Comparison of ENCODE assay signal across 36 cellular contexts in the genomic region with DNA sequence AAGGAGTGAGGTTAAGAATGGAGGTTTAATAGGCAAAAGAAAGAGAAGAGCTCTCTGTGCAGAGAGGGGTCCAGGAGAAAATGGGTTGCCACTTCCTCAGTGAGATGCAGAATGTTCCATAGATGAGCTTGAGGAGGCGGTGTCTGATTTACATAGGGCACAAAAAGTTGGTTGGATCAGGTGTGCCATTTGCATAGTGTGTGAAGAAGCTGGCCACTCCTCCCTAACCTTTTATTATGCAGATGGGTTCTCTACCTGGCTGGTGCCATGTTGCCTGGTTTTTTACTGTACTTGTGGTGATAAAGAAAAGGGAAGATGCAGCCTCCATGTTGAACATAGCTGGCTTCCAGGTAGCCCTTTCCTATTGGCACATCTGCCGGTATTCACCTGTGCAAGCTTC. TPM values are rescaled to one million over a fixed set of nuclear protein-coding genes. Genes with fewer than 3 reads are reported as not detected.
"Had no signal": no experiment of that assay in that cellular context is flagged by ENCODE, and none has a peak within 500 bp of the region (broad histone marks: within the 10 kb centered on the region; RNA-seq: fewer than 3 reads in every experiment).

No MANE protein-coding gene starts in this region.

- DNase-seq: activated CD4-positive, alpha-beta memory T cell treated with anti-CD3 and anti-CD28 coated beads for 36 hours; activated CD4-positive, alpha-beta T cell treated with anti-CD3 and anti-CD28 coated beads for 1 hour; activated CD4-positive, alpha-beta T cell treated with anti-CD3 and anti-CD28 coated beads for 4 hours; activated CD4-positive, alpha-beta T cell treated with anti-CD3 and anti-CD28 coated beads, Interleukin-2, amount 10 ng/mL, durations not matched to agents 7 days and 5 days; activated CD8-positive, alpha-beta memory T cell treated with anti-CD3 and anti-CD28 coated beads, Interleukin-2, amount 10 ng/mL, durations not matched to agents 7 days and 5 days; activated CD8-positive, alpha-beta memory T cell treated with anti-CD3 and anti-CD28 coated beads, Interleukin-2, amount 50 U/mL, for 4 hours; activated CD8-positive, alpha-beta T cell treated with anti-CD3 and anti-CD28 coated beads, Interleukin-2, amount 10 ng/mL, durations not matched to agents 7 days and 5 days; activated effector memory CD4-positive, alpha-beta T cell treated with anti-CD3 and anti-CD28 coated beads, Interleukin-2, amount 50 U/mL, for 16 hours; activated naive CD4-positive, alpha-beta T cell treated with anti-CD3 and anti-CD28 coated beads for 36 hours; activated naive CD8-positive, alpha-beta T cell treated with anti-CD3 and anti-CD28 coated beads for 36 hours; activated naive CD8-positive, alpha-beta T cell treated with anti-CD3 and anti-CD28 coated beads, Interleukin-2, amount 50 U/mL, for 24 hours; activated T-cell treated with anti-CD3 and anti-CD28 coated beads, Interleukin-2, amount 50 U/mL, for 1 hour; activated T-cell treated with anti-CD3 and anti-CD28 coated beads, Interleukin-2, amount 50 U/mL, for 48 hours; adrenal gland; amygdala; aorta; body of pancreas; central memory CD4-positive, alpha-beta T cell; cerebellar nuclear complex; colonic mucosa; effector CD8-positive, alpha-beta T cell; esophagus squamous epithelium; foreskin melanocyte; head of caudate nucleus; T-helper 2 cell had no signal

- H3K27ac Mint-ChIP-seq: activated CD4-positive, alpha-beta memory T cell treated with anti-CD3 and anti-CD28 coated beads for 36 hours; activated CD4-positive, alpha-beta T cell treated with anti-CD3 and anti-CD28 coated beads, Interleukin-2, amount 10 ng/mL, durations not matched to agents 7 days and 5 days; activated CD8-positive, alpha-beta memory T cell treated with anti-CD3 and anti-CD28 coated beads, Interleukin-2, amount 10 ng/mL, durations not matched to agents 7 days and 5 days; activated CD8-positive, alpha-beta T cell treated with anti-CD3 and anti-CD28 coated beads, Interleukin-2, amount 10 ng/mL, durations not matched to agents 7 days and 5 days; activated naive CD4-positive, alpha-beta T cell treated with anti-CD3 and anti-CD28 coated beads for 36 hours; activated naive CD4-positive, alpha-beta T cell treated with anti-CD3 and anti-CD28 coated beads, Interleukin-2, amount 50 U/mL, for 24 hours; activated naive CD8-positive, alpha-beta T cell treated with anti-CD3 and anti-CD28 coated beads for 36 hours; activated naive CD8-positive, alpha-beta T cell treated with anti-CD3 and anti-CD28 coated beads, Interleukin-2, amount 50 U/mL, for 24 hours; activated T-helper 1 cell treated with anti-CD3 and anti-CD28 coated beads, Interleukin-12 subunit alpha, Interleukin-12 subunit beta, Interleukin-2, Interleukin-4 antibody, amounts not matched to agents 30 ng/mL and 10 ng/mL and 1 ng/mL, durations not matched to agents 14 hours and 24 hours and 36 hours; activated T-helper 2 cell treated with anti-CD3 and anti-CD28 coated beads, Interferon-gamma antibody, Interleukin-2, Interleukin-4, amounts not matched to agents 10 μg/mL and 5 μg/mL and 100 μg/mL, durations not matched to agents 14 hours and 24 hours and 36 hours had no signal

- H3K4me3 ChIP-seq: adrenal gland, body of pancreas, colonic mucosa, esophagus squamous epithelium, gastroesophageal sphincter had no signal

- H3K4me1 Mint-ChIP-seq: activated CD4-positive, alpha-beta T cell treated with anti-CD3 and anti-CD28 coated beads, Interleukin-2, amount 10 ng/mL, durations not matched to agents 7 days and 5 days; activated CD8-positive, alpha-beta memory T cell treated with anti-CD3 and anti-CD28 coated beads, Interleukin-2, amount 10 ng/mL, durations not matched to agents 7 days and 5 days; activated naive CD4-positive, alpha-beta T cell treated with anti-CD3 and anti-CD28 coated beads, Interleukin-2, amount 50 U/mL, for 24 hours; activated naive CD8-positive, alpha-beta T cell treated with anti-CD3 and anti-CD28 coated beads for 36 hours; activated naive CD8-positive, alpha-beta T cell treated with anti-CD3 and anti-CD28 coated beads, Interleukin-2, amount 50 U/mL, for 24 hours had no signal

- H3K27ac ChIP-seq: adrenal gland, body of pancreas, colonic mucosa, epithelial cell of prostate, esophagus squamous epithelium, gastroesophageal sphincter had no signal

- ATAC-seq: activated CD8-positive, alpha-beta memory T cell treated with anti-CD3 and anti-CD28 coated beads, Interleukin-2, amount 10 ng/mL, durations not matched to agents 7 days and 5 days; activated CD8-positive, alpha-beta T cell treated with anti-CD3 and anti-CD28 coated beads, Interleukin-2, amount 10 ng/mL, durations not matched to agents 7 days and 5 days; activated naive CD8-positive, alpha-beta T cell treated with anti-CD3 and anti-CD28 coated beads, Interleukin-2, amount 50 U/mL, for 24 hours; body of pancreas; gastroesophageal sphincter had no signal

- H3K36me3 ChIP-seq: adrenal gland, colonic mucosa, esophagus squamous epithelium, gastroesophageal sphincter had no signal

- H3K36me3 Mint-ChIP-seq: activated CD4-positive, alpha-beta memory T cell treated with anti-CD3 and anti-CD28 coated beads for 36 hours; activated CD8-positive, alpha-beta memory T cell treated with anti-CD3 and anti-CD28 coated beads, Interleukin-2, amount 10 ng/mL, durations not matched to agents 7 days and 5 days; activated naive CD8-positive, alpha-beta T cell treated with anti-CD3 and anti-CD28 coated beads for 36 hours had no signal

- H3K4me1 ChIP-seq: adrenal gland, body of pancreas, colonic mucosa, esophagus squamous epithelium, gastroesophageal sphincter had no signal

- H3K4me3 Mint-ChIP-seq: activated CD4-positive, alpha-beta memory T cell treated with anti-CD3 and anti-CD28 coated beads for 36 hours; activated CD4-positive, alpha-beta T cell treated with anti-CD3 and anti-CD28 coated beads, Interleukin-2, amount 10 ng/mL, durations not matched to agents 7 days and 5 days; activated CD8-positive, alpha-beta memory T cell treated with anti-CD3 and anti-CD28 coated beads, Interleukin-2, amount 10 ng/mL, durations not matched to agents 7 days and 5 days; activated CD8-positive, alpha-beta T cell treated with anti-CD3 and anti-CD28 coated beads, Interleukin-2, amount 10 ng/mL, durations not matched to agents 7 days and 5 days; activated naive CD4-positive, alpha-beta T cell treated with anti-CD3 and anti-CD28 coated beads for 36 hours; activated naive CD4-positive, alpha-beta T cell treated with anti-CD3 and anti-CD28 coated beads, Interleukin-2, amount 50 U/mL, for 24 hours; activated naive CD8-positive, alpha-beta T cell treated with anti-CD3 and anti-CD28 coated beads for 36 hours; activated naive CD8-positive, alpha-beta T cell treated with anti-CD3 and anti-CD28 coated beads, Interleukin-2, amount 50 U/mL, for 24 hours; activated T-helper 1 cell treated with anti-CD3 and anti-CD28 coated beads, Interleukin-12 subunit alpha, Interleukin-12 subunit beta, Interleukin-2, Interleukin-4 antibody, amounts not matched to agents 30 ng/mL and 10 ng/mL and 1 ng/mL, durations not matched to agents 14 hours and 24 hours and 36 hours had no signal

- H3K9me3 Mint-ChIP-seq: activated CD4-positive, alpha-beta memory T cell treated with anti-CD3 and anti-CD28 coated beads for 36 hours; activated CD4-positive, alpha-beta T cell treated with anti-CD3 and anti-CD28 coated beads, Interleukin-2, amount 10 ng/mL, durations not matched to agents 7 days and 5 days; activated naive CD4-positive, alpha-beta T cell treated with anti-CD3 and anti-CD28 coated beads for 36 hours; activated naive CD4-positive, alpha-beta T cell treated with anti-CD3 and anti-CD28 coated beads, Interleukin-2, amount 50 U/mL, for 24 hours; activated naive CD8-positive, alpha-beta T cell treated with anti-CD3 and anti-CD28 coated beads for 36 hours; activated naive CD8-positive, alpha-beta T cell treated with anti-CD3 and anti-CD28 coated beads, Interleukin-2, amount 50 U/mL, for 24 hours; activated T-helper 1 cell treated with anti-CD3 and anti-CD28 coated beads, Interleukin-12 subunit alpha, Interleukin-12 subunit beta, Interleukin-2, Interleukin-4 antibody, amounts not matched to agents 30 ng/mL and 10 ng/mL and 1 ng/mL, durations not matched to agents 14 hours and 24 hours and 36 hours; activated T-helper 2 cell treated with anti-CD3 and anti-CD28 coated beads, Interferon-gamma antibody, Interleukin-2, Interleukin-4, amounts not matched to agents 10 μg/mL and 5 μg/mL and 100 μg/mL, durations not matched to agents 14 hours and 24 hours and 36 hours had no signal

- H3K9me3 ChIP-seq: adrenal gland, body of pancreas, colonic mucosa, esophagus squamous epithelium, gastroesophageal sphincter had no signal

- H3K27me3 ChIP-seq: body of pancreas, esophagus squamous epithelium, gastroesophageal sphincter had no signal

RNA-seq across cellular contexts. Expression of a gene that starts 27.3 kb away (rescaled TPM):
- total RNA-seq: activated CD4-positive, alpha-beta memory T cell treated with anti-CD3 and anti-CD28 coated beads for 36 hours; activated CD4-positive, alpha-beta T cell treated with anti-CD3 and anti-CD28 coated beads, Interleukin-2, amount 10 ng/mL, durations not matched to agents 7 days and 5 days; activated CD8-positive, alpha-beta memory T cell treated with anti-CD3 and anti-CD28 coated beads, Interleukin-2, amount 10 ng/mL, durations not matched to agents 7 days and 5 days; activated CD8-positive, alpha-beta T cell treated with anti-CD3 and anti-CD28 coated beads, Interleukin-2, amount 10 ng/mL, durations not matched to agents 7 days and 5 days; activated naive CD4-positive, alpha-beta T cell treated with anti-CD3 and anti-CD28 coated beads for 36 hours; activated naive CD8-positive, alpha-beta T cell treated with anti-CD3 and anti-CD28 coated beads for 36 hours; activated T-helper 1 cell treated with anti-CD3 and anti-CD28 coated beads, Interleukin-12 subunit alpha, Interleukin-12 subunit beta, Interleukin-2, Interleukin-4 antibody, amounts not matched to agents 30 ng/mL and 10 ng/mL and 1 ng/mL, durations not matched to agents 14 hours and 24 hours and 36 hours; activated T-helper 2 cell treated with anti-CD3 and anti-CD28 coated beads, Interferon-gamma antibody, Interleukin-2, Interleukin-4, amounts not matched to agents 10 μg/mL and 5 μg/mL and 100 μg/mL, durations not matched to agents 14 hours and 24 hours and 36 hours; colonic mucosa; dermis microvascular lymphatic vessel endothelial cell; endothelial cell of umbilical vein; esophagus squamous epithelium; fibroblast of lung; fibroblast of villous mesenchyme; glomerular endothelial cell; T-helper 1 cell treated with Interleukin-12 subunit alpha and Interleukin-12 subunit beta and Interleukin-4 antibody, amounts not matched to agents 30 ng/mL and 1 ng/mL, for 36 hours had no signal
